ENCODE assay signal across 8 cellular contexts in the genomic region with DNA sequence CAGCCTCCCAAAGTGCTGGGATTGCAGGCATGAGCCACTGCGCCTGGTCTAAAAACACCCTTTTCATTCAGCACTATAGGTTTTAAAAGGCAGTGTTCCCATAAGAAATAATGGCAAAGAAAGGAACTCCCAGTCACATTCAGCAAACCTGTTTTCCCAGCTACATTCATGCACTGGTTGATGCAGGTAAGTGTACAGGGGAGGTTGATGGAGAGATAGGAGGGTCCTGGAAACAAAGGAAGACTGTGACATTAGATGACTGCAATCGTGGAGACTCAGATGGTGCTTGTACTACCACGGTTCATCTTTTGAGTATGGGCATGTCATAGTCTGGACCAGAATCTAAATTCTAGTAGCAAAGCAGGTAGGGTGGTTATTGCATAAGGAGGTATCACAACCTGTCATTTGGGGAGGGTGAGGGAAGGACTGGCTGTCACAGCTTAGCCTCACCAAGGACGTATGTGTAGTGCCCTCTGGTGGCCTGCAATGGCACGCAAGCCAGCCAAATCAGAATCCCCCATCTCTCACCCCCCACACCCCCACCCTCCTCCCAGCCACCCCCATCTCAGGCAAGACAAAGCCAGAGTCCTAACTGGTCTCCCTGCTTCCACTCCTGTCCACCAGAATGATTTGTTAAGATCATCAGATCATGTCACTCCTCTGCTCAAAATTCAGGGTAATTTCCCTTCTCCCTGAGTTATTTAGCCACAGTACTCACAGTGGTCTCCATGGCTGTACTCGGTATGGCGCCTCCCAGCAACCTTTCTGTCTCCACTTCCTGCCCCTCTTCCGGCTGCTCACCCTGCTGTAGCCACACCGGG.
DNase-seq lines count a peak whose midpoint lies in the region; ATAC-seq and TF ChIP-seq lines count a peak whose summit lies in the region.

No MANE protein-coding gene starts in this region.

- peaks cover 8% of the 10 kb centered on the region for H3K36me3 Mint-ChIP-seq in T-helper 2 cell treated with Interferon-gamma antibody and Interleukin-4, amounts not matched to agents 5 μg/mL and 100 μg/mL, for 36 hours (ENCODE audit: low read depth)

- in situ Hi-C loops in astrocyte of the cerebellum (cut with HindIII; ENCODE audit: low sequenced_read_pairs), result no loop called here

- peaks cover 19% of the 10 kb centered on the region for H3K4me1 Mint-ChIP-seq in T-helper 2 cell treated with Interferon-gamma antibody and Interleukin-4, amounts not matched to agents 5 μg/mL and 100 μg/mL, for 36 hours (ENCODE audit: low read depth)

- H3K4me3 Mint-ChIP-seq in T-helper 2 cell treated with Interferon-gamma antibody and Interleukin-4, amounts not matched to agents 5 μg/mL and 100 μg/mL, for 36 hours, result peak overlapping the region; percentile 60

- ATAC-seq in GM18502 (IDR thresholded peaks at IDR 0.05; ENCODE audit: poor library complexity, unreplicated experiment) (peak; percentile 65), HG03432 (IDR thresholded peaks at IDR 0.05; ENCODE audit: unreplicated experiment) (no peak)

- peak; percentile 56 for TF ChIP-seq CTCF in astrocyte of the cerebellum (IDR thresholded peaks at IDR 0.05; ENCODE audit: low read depth, low read length, missing control alignments)

- H3K4me3 ChIP-seq in astrocyte of the cerebellum (ENCODE audit: low read depth, low read length), result no peak overlapping the region

- no peaks in the 10 kb centered on the region for H3K9me3 Mint-ChIP-seq in T-helper 2 cell treated with Interferon-gamma antibody and Interleukin-4, amounts not matched to agents 5 μg/mL and 100 μg/mL, for 36 hours

- DNase-seq in AG08395 (ENCODE audit: low spot score) (peak; percentile 74), Kasumi-1 (lab: John Stamatoyannopoulos, UW) (peak; percentile 53 to 56), astrocyte of the cerebellum (ENCODE audit: low read depth) (no peak), iPS-NIHi11 (ENCODE audit: low spot score) (peak; percentile 88)
- peak; percentile 60 for DNase-seq in T-helper 2 cell treated with Interferon-gamma antibody and Interleukin-4, amounts not matched to agents 5 μg/mL and 100 μg/mL, for 36 hours (ENCODE audit: low spot score)
- peak; percentile 79 to 82 for DNase-seq in stimulated activated CD4-positive, alpha-beta T cell treated with anti-CD3 and anti-CD28 coated beads, Interleukin-2, amount 100 ng/mL, for 24 hours

- H3K27me3 Mint-ChIP-seq in T-helper 2 cell treated with Interferon-gamma antibody and Interleukin-4, amounts not matched to agents 5 μg/mL and 100 μg/mL, for 36 hours (ENCODE audit: low read depth), result no peaks in the 10 kb centered on the region

- H3K27ac Mint-ChIP-seq in T-helper 2 cell treated with Interferon-gamma antibody and Interleukin-4, amounts not matched to agents 5 μg/mL and 100 μg/mL, for 36 hours, result peak overlapping the region; percentile 81
